ENCODE assay signal across 23 cellular contexts in the genomic region with DNA sequence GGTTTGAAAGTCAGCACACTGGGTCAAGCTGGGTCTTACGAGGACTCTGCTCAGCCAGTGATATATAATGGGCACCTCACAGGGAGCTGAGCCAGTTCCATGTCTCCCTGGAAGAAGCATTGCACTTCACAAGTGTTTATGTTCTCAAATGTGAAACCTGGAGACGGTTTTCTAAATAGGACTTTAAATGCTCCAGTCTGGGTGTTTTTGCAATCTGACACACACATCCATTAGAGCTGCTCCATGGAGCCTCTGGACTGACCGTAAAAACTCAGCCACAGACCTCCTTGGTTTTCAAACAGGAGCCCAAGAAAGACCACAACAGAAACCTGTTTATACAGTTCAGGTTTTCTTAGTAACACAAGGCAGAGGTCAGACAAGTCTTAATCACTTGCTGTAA.
"Had no signal": no experiment of that assay in that cellular context is flagged by ENCODE, and none has a peak within 500 bp of the region (broad histone marks: within the 10 kb centered on the region; RNA-seq: fewer than 3 reads in every experiment).

No MANE protein-coding gene starts in this region.

- H2AFZ ChIP-seq: hepatocyte, parathyroid adenoma had no signal

- H3K9me3 ChIP-seq: breast epithelium, thoracic aorta, uterus had no signal

- ATAC-seq: activated CD8-positive, alpha-beta memory T cell treated with anti-CD3 and anti-CD28 coated beads, Interleukin-2, amount 10 ng/mL, durations not matched to agents 7 days and 5 days; activated CD8-positive, alpha-beta T cell treated with anti-CD3 and anti-CD28 coated beads, Interleukin-2, amount 10 ng/mL, durations not matched to agents 7 days and 5 days; esophagus mucosa; naive thymus-derived CD4-positive, alpha-beta T cell; right cardiac atrium; T-cell had no signal

- H3K27ac ChIP-seq: breast epithelium, hepatocyte, parathyroid adenoma, thoracic aorta, uterus had no signal

- H3K27me3 ChIP-seq: breast epithelium, hepatocyte, uterus had no signal

- H3K9ac ChIP-seq: parathyroid adenoma had no signal

- H3K4me1 ChIP-seq: breast epithelium, parathyroid adenoma, uterus had no signal

- H3K79me2 ChIP-seq: hepatocyte, parathyroid adenoma had no signal

- H3K4me3 ChIP-seq: breast epithelium, hepatocyte, thoracic aorta, uterus had no signal

- DNase-seq: activated B cell treated with CpG ODN at 0.5 μM for 24 hours; activated CD4-positive, alpha-beta T cell treated with anti-CD3 and anti-CD28 coated beads, Interleukin-2, amount 50 U/mL, for 1 hour; activated CD8-positive, alpha-beta memory T cell treated with anti-CD3 and anti-CD28 coated beads, Interleukin-2, amount 10 ng/mL, durations not matched to agents 7 days and 5 days; activated CD8-positive, alpha-beta T cell treated with anti-CD3 and anti-CD28 coated beads, Interleukin-2, amount 10 ng/mL, durations not matched to agents 7 days and 5 days; activated T-cell treated with anti-CD3 and anti-CD28 coated beads, Interleukin-2, amount 50 U/mL, for 48 hours; aorta; endodermal cell; foreskin melanocyte; glutamatergic neuron; islet precursor cell; mammary epithelial cell; naive thymus-derived CD4-positive, alpha-beta T cell; occipital lobe; right cardiac atrium; stimulated activated CD4-positive, alpha-beta T cell treated with anti-CD3 and anti-CD28 coated beads, Interleukin-2, amount 100 ng/mL, for 48 hours; stimulated activated naive CD4-positive, alpha-beta T cell treated with Interleukin-2 at 50 U/mL for 16 hours; T-cell; uterus had no signal

- H3K36me3 ChIP-seq: breast epithelium, thoracic aorta, uterus had no signal

- H3K4me2 ChIP-seq: hepatocyte had no signal
